In genomic region chr1:196063952-196064351, GRCh38 we compare ENCODE assay signal across 15 cellular contexts.
"Had no signal": no experiment of that assay in that cellular context is flagged by ENCODE, and none has a peak within 500 bp of the region (broad histone marks: within the 10 kb centered on the region; RNA-seq: fewer than 3 reads in every experiment).

No MANE protein-coding gene starts in this region.

- H3K27ac Mint-ChIP-seq: activated CD4-positive, alpha-beta memory T cell treated with anti-CD3 and anti-CD28 coated beads for 36 hours; nephron progenitor cell had no signal

- H3K36me3 ChIP-seq: colonic mucosa, gastrocnemius medialis, left ventricle myocardium inferior, ovary, tibial artery, vagina had no signal

- FAIRE-seq: endothelial cell of umbilical vein, keratinocyte had no signal

- H3K4me1 Mint-ChIP-seq: nephron progenitor cell had no signal

- DNase-seq: activated CD4-positive, alpha-beta memory T cell treated with anti-CD3 and anti-CD28 coated beads for 36 hours; activated CD4-positive, alpha-beta T cell treated with anti-CD3 and anti-CD28 coated beads for 1 hour; activated naive CD4-positive, alpha-beta T cell; activated T-cell treated with anti-CD3 and anti-CD28 coated beads, Interleukin-2, amount 50 U/mL, for 4 hours; aorta; colonic mucosa; gastrocnemius medialis; left ventricle myocardium inferior; mesenchymal stem cell; nephron progenitor cell; ovary; tibial artery had no signal

- H3K36me3 Mint-ChIP-seq: activated CD4-positive, alpha-beta memory T cell treated with anti-CD3 and anti-CD28 coated beads for 36 hours had no signal

- ATAC-seq: activated T-cell treated with anti-CD3 and anti-CD28 coated beads, Interleukin-2, amount 50 U/mL, for 4 hours; gastrocnemius medialis had no signal

- H3K27me3 Mint-ChIP-seq: activated CD4-positive, alpha-beta memory T cell treated with anti-CD3 and anti-CD28 coated beads for 36 hours had no signal

- H3K27me3 ChIP-seq: colonic mucosa, gastrocnemius medialis, ovary, tibial artery, vagina had no signal

- H3K27ac ChIP-seq: colonic mucosa, gastrocnemius medialis, left ventricle myocardium inferior, ovary, tibial artery, vagina had no signal

- H3K4me3 ChIP-seq: colonic mucosa, gastrocnemius medialis, left ventricle myocardium inferior, ovary, tibial artery, vagina had no signal

- H3K9me3 ChIP-seq: colonic mucosa, gastrocnemius medialis, left ventricle myocardium inferior, ovary, tibial artery, vagina had no signal

- H3K9me3 Mint-ChIP-seq: nephron progenitor cell had no signal

- H3K4me3 Mint-ChIP-seq: activated CD4-positive, alpha-beta memory T cell treated with anti-CD3 and anti-CD28 coated beads for 36 hours; activated T-cell treated with anti-CD3 and anti-CD28 coated beads, Interleukin-2, amount 50 U/mL, for 4 hours; nephron progenitor cell had no signal

- H3K4me1 ChIP-seq: colonic mucosa, gastrocnemius medialis, left ventricle myocardium inferior, tibial artery, vagina had no signal
